In genomic region chr4:55087930-55088293, GRCh38 we compare ENCODE assay signal across 1 cellular context.
TF ChIP-seq lines count a peak whose summit lies in the region.

No MANE protein-coding gene starts in this region.

TF ChIP-seq in GM23338, 12 proteins besides CTCF, POLR2A, EP300 and RAD21 (continued from another document):
- TF ChIP-seq, protein P1, sequence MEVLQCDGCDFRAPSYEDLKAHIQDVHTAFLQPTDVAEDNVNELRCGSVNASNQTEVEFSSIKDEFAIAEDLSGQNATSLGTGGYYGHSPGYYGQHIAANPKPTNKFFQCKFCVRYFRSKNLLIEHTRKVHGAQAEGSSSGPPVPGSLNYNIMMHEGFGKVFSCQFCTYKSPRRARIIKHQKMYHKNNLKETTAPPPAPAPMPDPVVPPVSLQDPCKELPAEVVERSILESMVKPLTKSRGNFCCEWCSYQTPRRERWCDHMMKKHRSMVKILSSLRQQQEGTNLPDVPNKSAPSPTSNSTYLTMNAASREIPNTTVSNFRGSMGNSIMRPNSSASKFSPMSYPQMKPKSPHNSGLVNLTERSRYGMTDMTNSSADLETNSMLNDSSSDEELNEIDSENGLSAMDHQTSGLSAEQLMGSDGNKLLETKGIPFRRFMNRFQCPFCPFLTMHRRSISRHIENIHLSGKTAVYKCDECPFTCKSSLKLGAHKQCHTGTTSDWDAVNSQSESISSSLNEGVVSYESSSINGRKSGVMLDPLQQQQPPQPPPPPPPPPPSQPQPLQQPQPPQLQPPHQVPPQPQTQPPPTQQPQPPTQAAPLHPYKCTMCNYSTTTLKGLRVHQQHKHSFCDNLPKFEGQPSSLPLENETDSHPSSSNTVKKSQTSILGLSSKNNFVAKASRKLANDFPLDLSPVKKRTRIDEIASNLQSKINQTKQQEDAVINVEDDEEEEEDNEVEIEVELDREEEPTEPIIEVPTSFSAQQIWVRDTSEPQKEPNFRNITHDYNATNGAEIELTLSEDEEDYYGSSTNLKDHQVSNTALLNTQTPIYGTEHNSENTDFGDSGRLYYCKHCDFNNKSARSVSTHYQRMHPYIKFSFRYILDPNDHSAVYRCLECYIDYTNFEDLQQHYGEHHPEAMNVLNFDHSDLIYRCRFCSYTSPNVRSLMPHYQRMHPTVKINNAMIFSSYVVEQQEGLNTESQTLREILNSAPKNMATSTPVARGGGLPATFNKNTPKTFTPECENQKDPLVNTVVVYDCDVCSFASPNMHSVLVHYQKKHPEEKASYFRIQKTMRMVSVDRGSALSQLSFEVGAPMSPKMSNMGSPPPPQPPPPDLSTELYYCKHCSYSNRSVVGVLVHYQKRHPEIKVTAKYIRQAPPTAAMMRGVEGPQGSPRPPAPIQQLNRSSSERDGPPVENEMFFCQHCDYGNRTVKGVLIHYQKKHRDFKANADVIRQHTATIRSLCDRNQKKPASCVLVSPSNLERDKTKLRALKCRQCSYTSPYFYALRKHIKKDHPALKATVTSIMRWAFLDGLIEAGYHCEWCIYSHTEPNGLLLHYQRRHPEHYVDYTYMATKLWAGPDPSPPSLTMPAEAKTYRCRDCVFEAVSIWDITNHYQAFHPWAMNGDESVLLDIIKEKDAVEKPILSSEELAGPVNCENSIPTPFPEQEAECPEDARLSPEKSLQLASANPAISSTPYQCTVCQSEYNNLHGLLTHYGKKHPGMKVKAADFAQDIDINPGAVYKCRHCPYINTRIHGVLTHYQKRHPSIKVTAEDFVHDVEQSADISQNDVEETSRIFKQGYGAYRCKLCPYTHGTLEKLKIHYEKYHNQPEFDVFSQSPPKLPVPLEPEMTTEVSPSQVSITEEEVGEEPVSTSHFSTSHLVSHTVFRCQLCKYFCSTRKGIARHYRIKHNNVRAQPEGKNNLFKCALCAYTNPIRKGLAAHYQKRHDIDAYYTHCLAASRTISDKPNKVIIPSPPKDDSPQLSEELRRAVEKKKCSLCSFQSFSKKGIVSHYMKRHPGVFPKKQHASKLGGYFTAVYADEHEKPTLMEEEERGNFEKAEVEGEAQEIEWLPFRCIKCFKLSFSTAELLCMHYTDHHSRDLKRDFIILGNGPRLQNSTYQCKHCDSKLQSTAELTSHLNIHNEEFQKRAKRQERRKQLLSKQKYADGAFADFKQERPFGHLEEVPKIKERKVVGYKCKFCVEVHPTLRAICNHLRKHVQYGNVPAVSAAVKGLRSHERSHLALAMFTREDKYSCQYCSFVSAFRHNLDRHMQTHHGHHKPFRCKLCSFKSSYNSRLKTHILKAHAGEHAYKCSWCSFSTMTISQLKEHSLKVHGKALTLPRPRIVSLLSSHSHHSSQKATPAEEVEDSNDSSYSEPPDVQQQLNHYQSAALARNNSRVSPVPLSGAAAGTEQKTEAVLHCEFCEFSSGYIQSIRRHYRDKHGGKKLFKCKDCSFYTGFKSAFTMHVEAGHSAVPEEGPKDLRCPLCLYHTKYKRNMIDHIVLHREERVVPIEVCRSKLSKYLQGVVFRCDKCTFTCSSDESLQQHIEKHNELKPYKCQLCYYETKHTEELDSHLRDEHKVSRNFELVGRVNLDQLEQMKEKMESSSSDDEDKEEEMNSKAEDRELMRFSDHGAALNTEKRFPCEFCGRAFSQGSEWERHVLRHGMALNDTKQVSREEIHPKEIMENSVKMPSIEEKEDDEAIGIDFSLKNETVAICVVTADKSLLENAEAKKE (CRISPR knock-in tag; IDR thresholded peaks at IDR 0.05), result no peak
- no peak for TF ChIP-seq POLR2AphosphoS5 (IDR thresholded peaks at IDR 0.05; ENCODE audit: low read depth)
